2 cellular contexts compared by ENCODE assay signal in the genomic region with DNA sequence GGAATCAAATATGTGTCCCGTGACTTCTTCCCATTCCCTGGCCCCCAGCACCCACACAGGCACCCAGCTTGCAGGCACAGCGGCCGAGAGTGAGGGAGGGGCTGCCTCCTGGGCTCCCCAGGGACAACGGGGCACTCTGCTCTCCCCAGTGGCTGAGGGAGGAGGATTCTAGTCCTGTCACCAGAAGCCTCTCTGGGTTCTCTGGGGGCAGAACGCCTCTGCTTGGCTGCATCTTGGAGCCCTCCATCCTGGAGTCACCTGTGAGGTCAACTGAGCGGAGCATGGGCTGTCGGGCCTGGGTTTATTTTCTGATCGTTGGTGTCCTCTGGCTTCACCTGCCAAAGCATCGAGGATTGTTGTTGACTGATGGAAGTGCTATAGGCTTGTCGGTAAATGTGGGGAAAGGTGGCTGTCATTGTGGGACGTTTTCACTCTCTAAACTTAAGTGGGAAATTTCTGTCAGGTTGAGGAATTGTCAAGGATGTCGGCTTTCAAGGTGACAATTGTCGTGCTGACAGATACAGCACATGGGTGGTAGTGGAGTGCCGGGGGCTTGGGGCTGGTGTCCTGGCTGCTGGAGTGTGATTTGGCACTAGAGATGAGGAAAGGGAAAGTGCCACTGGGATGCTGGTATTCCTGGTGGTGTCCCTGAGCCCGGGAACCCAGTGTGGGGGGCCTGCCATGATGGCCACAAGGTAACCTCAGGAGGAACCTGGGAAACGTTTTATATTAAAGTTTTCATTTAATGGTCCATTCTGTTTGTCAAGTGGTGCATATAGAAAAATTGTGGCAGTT.
TF ChIP-seq lines count a peak whose summit lies in the region.

No MANE protein-coding gene starts in this region.

TF ChIP-seq in IMR-90, 13 proteins besides CTCF, POLR2A, EP300 and RAD21:
- TF ChIP-seq, protein P1, sequence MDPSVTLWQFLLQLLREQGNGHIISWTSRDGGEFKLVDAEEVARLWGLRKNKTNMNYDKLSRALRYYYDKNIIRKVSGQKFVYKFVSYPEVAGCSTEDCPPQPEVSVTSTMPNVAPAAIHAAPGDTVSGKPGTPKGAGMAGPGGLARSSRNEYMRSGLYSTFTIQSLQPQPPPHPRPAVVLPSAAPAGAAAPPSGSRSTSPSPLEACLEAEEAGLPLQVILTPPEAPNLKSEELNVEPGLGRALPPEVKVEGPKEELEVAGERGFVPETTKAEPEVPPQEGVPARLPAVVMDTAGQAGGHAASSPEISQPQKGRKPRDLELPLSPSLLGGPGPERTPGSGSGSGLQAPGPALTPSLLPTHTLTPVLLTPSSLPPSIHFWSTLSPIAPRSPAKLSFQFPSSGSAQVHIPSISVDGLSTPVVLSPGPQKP (IDR thresholded peaks at IDR 0.05; ENCODE audit: borderline replicate concordance, low read depth, low read length): no peak
- no peak for TF ChIP-seq MAFK (IDR thresholded peaks at IDR 0.05; ENCODE audit: low read depth, low read length)
- no peak for TF ChIP-seq BHLHE40 (IDR thresholded peaks at IDR 0.05; ENCODE audit: low read depth, low read length)
- no peak for TF ChIP-seq MAZ (IDR thresholded peaks at IDR 0.05; ENCODE audit: borderline replicate concordance, low read depth, low read length)
- TF ChIP-seq FOS (IDR thresholded peaks at IDR 0.05; ENCODE audit: low read depth, low read length): no peak
- TF ChIP-seq NFE2L2 (IDR thresholded peaks at IDR 0.05; ENCODE audit: low read depth, low read length): no peak
- no peak for TF ChIP-seq RFX5 (IDR thresholded peaks at IDR 0.05; ENCODE audit: low read depth, low read length)
- TF ChIP-seq SMC3 (IDR thresholded peaks at IDR 0.05; ENCODE audit: low read depth, low read length): no peak
- no peak for TF ChIP-seq MXI1 (IDR thresholded peaks at IDR 0.05; ENCODE audit: borderline replicate concordance, low read depth, low read length)
- TF ChIP-seq, protein P2, sequence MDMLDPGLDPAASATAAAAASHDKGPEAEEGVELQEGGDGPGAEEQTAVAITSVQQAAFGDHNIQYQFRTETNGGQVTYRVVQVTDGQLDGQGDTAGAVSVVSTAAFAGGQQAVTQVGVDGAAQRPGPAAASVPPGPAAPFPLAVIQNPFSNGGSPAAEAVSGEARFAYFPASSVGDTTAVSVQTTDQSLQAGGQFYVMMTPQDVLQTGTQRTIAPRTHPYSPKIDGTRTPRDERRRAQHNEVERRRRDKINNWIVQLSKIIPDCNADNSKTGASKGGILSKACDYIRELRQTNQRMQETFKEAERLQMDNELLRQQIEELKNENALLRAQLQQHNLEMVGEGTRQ (IDR thresholded peaks at IDR 0.05; ENCODE audit: low read depth, low read length): no peak
- no peak for TF ChIP-seq CEBPB (IDR thresholded peaks at IDR 0.05; ENCODE audit: low read depth, low read length)
- no peak for TF ChIP-seq CHD1 (IDR thresholded peaks at IDR 0.05; ENCODE audit: low read depth, low read length)
- TF ChIP-seq RCOR1 (IDR thresholded peaks at IDR 0.05; ENCODE audit: insufficient replicate concordance, low read length): no peak
TF ChIP-seq in IMR-90: peak in this region for 0.

TF ChIP-seq in GM12878, 131 proteins besides CTCF, POLR2A, EP300 and RAD21:
- TF ChIP-seq RFX5 (IDR thresholded peaks at IDR 0.05; ENCODE audit: low read depth, low read length) (no peak), NR2C1 (IDR thresholded peaks at IDR 0.05) (no peak)
TF ChIP-seq in GM12878: peak in this region for 0.
